1 cellular context compared by ENCODE assay signal in the genomic region with DNA sequence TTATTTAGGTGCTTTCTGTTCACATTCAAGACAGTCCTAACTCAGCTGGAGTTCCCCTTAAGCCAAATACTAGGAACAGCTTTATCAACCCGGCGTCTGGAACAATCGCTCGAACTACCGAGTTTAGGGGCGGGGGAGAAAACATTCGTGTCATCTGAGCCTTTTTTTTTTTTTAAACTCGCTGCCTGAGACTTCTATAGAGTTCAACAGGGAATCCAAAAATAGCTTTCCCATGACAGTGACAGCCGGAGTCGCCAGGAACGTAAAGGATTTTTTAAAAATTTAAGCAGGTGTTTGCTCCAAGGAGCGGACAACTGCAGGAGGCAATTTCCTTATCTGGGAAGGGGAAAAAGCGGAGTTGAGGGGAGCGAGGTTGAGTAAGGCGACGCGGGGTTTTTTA.
TF ChIP-seq lines count a peak whose summit lies in the region.

No MANE protein-coding gene starts in this region.

TF ChIP-seq in IMR-90, 13 proteins besides CTCF, POLR2A, EP300 and RAD21 (continued from another document):
- TF ChIP-seq, protein P1, sequence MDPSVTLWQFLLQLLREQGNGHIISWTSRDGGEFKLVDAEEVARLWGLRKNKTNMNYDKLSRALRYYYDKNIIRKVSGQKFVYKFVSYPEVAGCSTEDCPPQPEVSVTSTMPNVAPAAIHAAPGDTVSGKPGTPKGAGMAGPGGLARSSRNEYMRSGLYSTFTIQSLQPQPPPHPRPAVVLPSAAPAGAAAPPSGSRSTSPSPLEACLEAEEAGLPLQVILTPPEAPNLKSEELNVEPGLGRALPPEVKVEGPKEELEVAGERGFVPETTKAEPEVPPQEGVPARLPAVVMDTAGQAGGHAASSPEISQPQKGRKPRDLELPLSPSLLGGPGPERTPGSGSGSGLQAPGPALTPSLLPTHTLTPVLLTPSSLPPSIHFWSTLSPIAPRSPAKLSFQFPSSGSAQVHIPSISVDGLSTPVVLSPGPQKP (IDR thresholded peaks at IDR 0.05; ENCODE audit: borderline replicate concordance, low read depth, low read length), result no peak
- no peak for TF ChIP-seq CHD1 (IDR thresholded peaks at IDR 0.05; ENCODE audit: low read depth, low read length)
- TF ChIP-seq, protein P2, sequence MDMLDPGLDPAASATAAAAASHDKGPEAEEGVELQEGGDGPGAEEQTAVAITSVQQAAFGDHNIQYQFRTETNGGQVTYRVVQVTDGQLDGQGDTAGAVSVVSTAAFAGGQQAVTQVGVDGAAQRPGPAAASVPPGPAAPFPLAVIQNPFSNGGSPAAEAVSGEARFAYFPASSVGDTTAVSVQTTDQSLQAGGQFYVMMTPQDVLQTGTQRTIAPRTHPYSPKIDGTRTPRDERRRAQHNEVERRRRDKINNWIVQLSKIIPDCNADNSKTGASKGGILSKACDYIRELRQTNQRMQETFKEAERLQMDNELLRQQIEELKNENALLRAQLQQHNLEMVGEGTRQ (IDR thresholded peaks at IDR 0.05; ENCODE audit: low read depth, low read length), result no peak
- no peak for TF ChIP-seq RFX5 (IDR thresholded peaks at IDR 0.05; ENCODE audit: low read depth, low read length)
